9 cellular contexts compared by ENCODE assay signal in the genomic region with DNA sequence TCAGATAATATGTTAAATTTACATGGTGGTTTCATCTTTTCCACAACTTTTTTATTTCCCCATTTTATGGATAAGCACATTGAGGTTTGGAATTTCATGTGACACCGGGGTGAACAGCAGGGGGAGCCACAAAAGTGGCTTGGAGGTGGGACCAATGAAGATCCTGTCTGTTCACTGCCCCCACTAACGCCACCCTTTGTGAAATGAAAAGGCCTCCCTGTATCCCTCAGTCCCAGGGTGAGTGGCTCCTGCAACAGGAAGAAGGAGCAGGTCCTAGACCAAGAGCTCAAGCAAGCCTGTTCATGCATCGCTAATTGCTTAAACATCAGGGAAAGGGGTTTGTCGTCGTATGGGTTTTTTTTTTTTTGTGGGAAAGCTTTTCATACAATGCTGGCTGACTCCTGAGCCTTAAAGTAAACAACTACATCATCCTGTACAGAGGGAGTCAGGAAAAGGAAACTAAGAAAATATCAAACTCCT.
DNase-seq lines count a peak whose midpoint lies in the region; FAIRE-seq and TF ChIP-seq lines count a peak whose summit lies in the region.
"Had no signal": no experiment of that assay in that cellular context is flagged by ENCODE, and none has a peak within 500 bp of the region (broad histone marks: within the 10 kb centered on the region; RNA-seq: fewer than 3 reads in every experiment).

No MANE protein-coding gene starts in this region.

- H3K27ac ChIP-seq in astrocyte (ENCODE audit: low read depth, low read length) = no peak overlapping the region

- TF ChIP-seq CTCF in AG09319 (IDR thresholded peaks at IDR 0.05; ENCODE audit: low read depth, low read length) (peak; percentile 12), astrocyte (IDR thresholded peaks at IDR 0.05; ENCODE audit: insufficient read depth, low read depth, low read length) (no peak), lower leg skin (IDR thresholded peaks at IDR 0.05) (no peak)

- no peaks in the 10 kb centered on the region for H4K20me1 ChIP-seq in astrocyte (ENCODE audit: insufficient read depth, low read length)

- no peaks in the 10 kb centered on the region for H3K9me3 ChIP-seq in astrocyte (ENCODE audit: insufficient read depth, low read depth, low read length)

- H3K36me3 Mint-ChIP-seq in astrocyte (ENCODE audit: low read depth, unreplicated experiment) = peaks cover 5% of the 10 kb centered on the region

- intact Hi-C loops in lower leg skin (cut with DNase I; ENCODE audit: low total_unique reads) = no loop called here

- no peak overlapping the region for H3K9ac ChIP-seq in astrocyte (ENCODE audit: low read length)

- DNase-seq in AG09319 (ENCODE audit: extremely low read depth, low read depth) = peak; percentile 29
- peak; percentile 33 for DNase-seq in H7
- DNase-seq in astrocyte (ENCODE audit: low read depth) = peak; percentile 86
- DNase-seq in hepatic stellate cell (ENCODE audit: low spot score) = peak; percentile 32
- no peak for DNase-seq in erythroblast (lab: John Stamatoyannopoulos, UW)
- DNase-seq in stimulated activated CD4-positive, alpha-beta T cell treated with anti-CD3 and anti-CD28 coated beads, Interleukin-2, amount 100 ng/mL, for 24 hours = no peak
- no peak for DNase-seq in lower leg skin (ENCODE audit: low spot score in 2 of 2)
- no peak for DNase-seq in urothelium cell line (ENCODE audit: low spot score)
- DNase-seq: NK-92 treated with Interleukin-12 subunit alpha and Interleukin-12 subunit beta, amount 100 ng/mL, for 24 hours had no signal

- H3K4me3 Mint-ChIP-seq in astrocyte (ENCODE audit: unreplicated experiment) = no peak overlapping the region

- peaks cover 4% of the 10 kb centered on the region for H3K9me3 Mint-ChIP-seq in astrocyte (ENCODE audit: unreplicated experiment)

- no peaks in the 10 kb centered on the region for H3K79me2 ChIP-seq in astrocyte (ENCODE audit: insufficient read depth, low read length)

- H2AFZ ChIP-seq in astrocyte (ENCODE audit: low read depth, low read length) = no peak overlapping the region

- peak overlapping the region; percentile 36 for H3K4me2 ChIP-seq in astrocyte (ENCODE audit: low read length)

- TF ChIP-seq POLR2A in erythroblast (IDR thresholded peaks at IDR 0.05; ENCODE audit: low read length) (no peak), lower leg skin (IDR thresholded peaks at IDR 0.05) (no peak)

- H3K27ac Mint-ChIP-seq in astrocyte (ENCODE audit: unreplicated experiment) = peak overlapping the region; percentile 8

- no peak overlapping the region for H3K4me3 ChIP-seq in H7 (ENCODE audit: insufficient read depth, low read depth, low read length)
- no peak overlapping the region for H3K4me3 ChIP-seq in astrocyte (ENCODE audit: insufficient read depth, low read depth, low read length)
- H3K4me3 ChIP-seq in lower leg skin (ENCODE audit: low read depth, poor library complexity, severe bottlenecking) = no peak overlapping the region

- H3K27me3 ChIP-seq in H7 (ENCODE audit: control insufficient read depth, insufficient read depth, low read length) (no peaks in the 10 kb centered on the region), astrocyte (ENCODE audit: insufficient read depth, low read length) (no peaks in the 10 kb centered on the region)

- peaks cover 6% of the 10 kb centered on the region for H3K4me1 Mint-ChIP-seq in astrocyte (ENCODE audit: low read depth, unreplicated experiment)

- peaks cover 3% of the 10 kb centered on the region for H3K27me3 Mint-ChIP-seq in astrocyte (ENCODE audit: low read depth, unreplicated experiment)

- H3K36me3 ChIP-seq in H7 (replicated peaks; ENCODE audit: control insufficient read depth, insufficient read depth, low read length) = no peaks in the 10 kb centered on the region
- H3K36me3 ChIP-seq in astrocyte (ENCODE audit: insufficient read depth, low read length) = no peaks in the 10 kb centered on the region

- WGBS in lower leg skin, 2 donors = 54 to 57% methylated on average over 5 of the region's 5 CpGs

- peak; percentile 39 for FAIRE-seq in astrocyte (lab: Jason Lieb, UNC)
- no peak for FAIRE-seq in urothelium cell line (lab: Jason Lieb, UNC)

- peaks cover 7% of the 10 kb centered on the region for H3K4me1 ChIP-seq in astrocyte (ENCODE audit: insufficient read depth, low read length)

Comparison
In these comparisons a context has a peak if more than half of its experiments do, and no peak if none do; other contexts are left out.
1. DNase-seq: peak in AG09319 (single experiment), H7 (single experiment), astrocyte (single experiment) and hepatic stellate cell (single experiment); none in erythroblast (0 of 2), stimulated activated CD4-positive, alpha-beta T cell treated with anti-CD3 and anti-CD28 coated beads, Interleukin-2, amount 100 ng/mL, for 24 hours (0 of 2), lower leg skin (0 of 2) and urothelium cell line (single experiment).